In genomic region chr14:51145246-51145645, GRCh38 we compare ENCODE assay signal across 27 cellular contexts. TPM values are rescaled to one million over a fixed set of nuclear protein-coding genes. Genes with fewer than 3 reads are reported as not detected.
"Had no signal": no experiment of that assay in that cellular context is flagged by ENCODE, and none has a peak within 500 bp of the region (broad histone marks: within the 10 kb centered on the region; RNA-seq: fewer than 3 reads in every experiment).

No MANE protein-coding gene starts in this region.

- H3K4me1 ChIP-seq: esophagus squamous epithelium, left ventricle myocardium inferior, prostate gland, sigmoid colon, tibial artery, upper lobe of right lung had no signal

- H3K4me3 ChIP-seq: esophagus squamous epithelium, left ventricle myocardium inferior, lung, ovary, prostate gland, sigmoid colon, suprapubic skin, tibial artery, upper lobe of right lung had no signal

- H3K27me3 ChIP-seq: brain microvascular endothelial cell, esophagus squamous epithelium, ovary, sigmoid colon, suprapubic skin, tibial artery, upper lobe of right lung had no signal

- H3K27ac Mint-ChIP-seq: activated naive CD4-positive, alpha-beta T cell treated with anti-CD3 and anti-CD28 coated beads for 36 hours; activated naive CD8-positive, alpha-beta T cell treated with anti-CD3 and anti-CD28 coated beads for 36 hours; naive B cell; T-helper 2 cell treated with Interferon-gamma antibody and Interleukin-4, amounts not matched to agents 5 μg/mL and 100 μg/mL, for 36 hours had no signal

- H3K9me3 ChIP-seq: esophagus squamous epithelium, left ventricle myocardium inferior, ovary, prostate gland, sigmoid colon, suprapubic skin, tibial artery, upper lobe of right lung had no signal

- H3K4me3 Mint-ChIP-seq: activated naive CD4-positive, alpha-beta T cell treated with anti-CD3 and anti-CD28 coated beads for 36 hours; activated naive CD8-positive, alpha-beta T cell treated with anti-CD3 and anti-CD28 coated beads for 36 hours; naive B cell; T-helper 2 cell treated with Interferon-gamma antibody and Interleukin-4, amounts not matched to agents 5 μg/mL and 100 μg/mL, for 36 hours had no signal

- DNase-seq: activated CD4-positive, alpha-beta T cell treated with anti-CD3 and anti-CD28 coated beads for 4 hours; activated CD4-positive, alpha-beta T cell treated with anti-CD3 and anti-CD28 coated beads, Interleukin-2, amount 50 U/mL, for 48 hours; activated CD8-positive, alpha-beta memory T cell treated with anti-CD3 and anti-CD28 coated beads for 24 hours; activated effector memory CD4-positive, alpha-beta T cell treated with anti-CD3 and anti-CD28 coated beads, Interleukin-2, amount 50 U/mL, for 16 hours; activated naive CD4-positive, alpha-beta T cell treated with anti-CD3 and anti-CD28 coated beads for 36 hours; activated naive CD8-positive, alpha-beta T cell treated with anti-CD3 and anti-CD28 coated beads for 36 hours; amniotic stem cell; brain microvascular endothelial cell; dermis blood vessel endothelial cell; effector CD4-positive, alpha-beta T cell; esophagus squamous epithelium; foreskin melanocyte; islet precursor cell; left ventricle myocardium inferior; naive B cell; ovary; sigmoid colon; stimulated activated naive CD4-positive, alpha-beta T cell; T-helper 1 cell; tibial artery; upper lobe of right lung had no signal

- H3K4me1 Mint-ChIP-seq: activated naive CD8-positive, alpha-beta T cell treated with anti-CD3 and anti-CD28 coated beads for 36 hours; naive B cell had no signal

- H3K36me3 ChIP-seq: brain microvascular endothelial cell, esophagus squamous epithelium, left ventricle myocardium inferior, ovary, prostate gland, sigmoid colon, suprapubic skin, tibial artery, upper lobe of right lung had no signal

- H3K36me3 Mint-ChIP-seq: activated naive CD8-positive, alpha-beta T cell treated with anti-CD3 and anti-CD28 coated beads for 36 hours had no signal

- H3K27ac ChIP-seq: brain microvascular endothelial cell, epithelial cell of prostate, esophagus squamous epithelium, left ventricle myocardium inferior, ovary, prostate gland, sigmoid colon, suprapubic skin, tibial artery, upper lobe of right lung, VCaP had no signal

RNA-seq across cellular contexts. Expression of gene TRIM9, which starts 50.3 kb away (rescaled TPM):
- total RNA-seq: dermis blood vessel endothelial cell had no signal
